In genomic region chrX:254630-255215, GRCh38 we compare ENCODE assay signal across 28 cellular contexts. TPM values are rescaled to one million over a fixed set of nuclear protein-coding genes. Genes with fewer than 3 reads are reported as not detected.
DNase-seq lines count a peak whose midpoint lies in the region; ATAC-seq and TF ChIP-seq lines count a peak whose summit lies in the region.
"Had no signal": no experiment of that assay in that cellular context is flagged by ENCODE, and none has a peak within 500 bp of the region (broad histone marks: within the 10 kb centered on the region; RNA-seq: fewer than 3 reads in every experiment).

No MANE protein-coding gene starts in this region.

- no peak for ATAC-seq in GM19452 (IDR thresholded peaks at IDR 0.05; ENCODE audit: unreplicated experiment)
- no peak for ATAC-seq in HG02571 (IDR thresholded peaks at IDR 0.05; ENCODE audit: unreplicated experiment)
- no peak for ATAC-seq in HG03432 (IDR thresholded peaks at IDR 0.05; ENCODE audit: unreplicated experiment)
- ATAC-seq: activated T-cell treated with anti-CD3 and anti-CD28 coated beads, Interleukin-2, amount 50 U/mL, for 72 hours; gastrocnemius medialis; GM12878; pancreas; stimulated activated naive CD8-positive, alpha-beta T cell treated with anti-CD3 and anti-CD28 coated beads, Interleukin-15, amount 100 ng/mL, for 72 hours had no signal

- 96% methylated on average over 12 of the region's 27 CpGs for WGBS in esophagus muscularis mucosa

- no peak for TF ChIP-seq EP300 in esophagus muscularis mucosa (IDR thresholded peaks at IDR 0.05)

- no peaks in the 10 kb centered on the region for H3K36me3 Mint-ChIP-seq in osteocyte (ENCODE audit: unreplicated experiment)
- H3K36me3 Mint-ChIP-seq: brain had no signal

- H3K4me3 Mint-ChIP-seq in osteocyte (ENCODE audit: unreplicated experiment), result no peak overlapping the region
- H3K4me3 Mint-ChIP-seq: activated naive CD4-positive, alpha-beta T cell treated with anti-CD3 and anti-CD28 coated beads for 36 hours; activated T-cell treated with anti-CD3 and anti-CD28 coated beads, Interleukin-2, amount 50 U/mL, for 72 hours; brain; H9; nephron; stimulated activated naive CD8-positive, alpha-beta T cell treated with anti-CD3 and anti-CD28 coated beads, Interleukin-15, amount 100 ng/mL, for 72 hours; T-helper 2 cell treated with Interferon-gamma antibody and Interleukin-4, amounts not matched to agents 5 μg/mL and 100 μg/mL, for 36 hours had no signal

- intact Hi-C loops in cardiac septum (cut with DNase I), result no loop called here
- intact Hi-C loops in esophagus muscularis mucosa (cut with DNase I), result no loop called here

- H3K4me3 ChIP-seq in right atrium auricular region (no peak overlapping the region), esophagus muscularis mucosa (no peak overlapping the region)
- H3K4me3 ChIP-seq: BLaER1 treated with 17β-estradiol and CSF1 and Interleukin-3, amounts not matched to agents 10 nM and 100 nM; dorsolateral prefrontal cortex; gastrocnemius medialis; GM12878; pancreas; smooth muscle cell had no signal

- H3K4me1 Mint-ChIP-seq in osteocyte (ENCODE audit: unreplicated experiment), result peaks cover under 1% of the 10 kb centered on the region
- H3K4me1 Mint-ChIP-seq: brain had no signal

- H3K27ac ChIP-seq in right atrium auricular region (no peak overlapping the region), esophagus muscularis mucosa (replicated peaks in 1 of 4) (no peak overlapping the region)
- H3K27ac ChIP-seq: BLaER1 treated with 17β-estradiol and CSF1 and Interleukin-3, amounts not matched to agents 10 nM and 100 nM; dorsolateral prefrontal cortex; gastrocnemius medialis; pancreas had no signal

- DNase-seq in right atrium auricular region (ENCODE audit: low spot score) (peak; percentile 58), cardiac septum (ENCODE audit: low spot score) (no peak), esophagus muscularis mucosa (ENCODE audit: extremely low spot score) (peak; percentile 64), osteocyte (ENCODE audit: extremely low spot score, unreplicated experiment) (peak; percentile 84)
- DNase-seq: activated CD4-positive, alpha-beta T cell treated with anti-CD3 and anti-CD28 coated beads for 1 hour; activated naive CD4-positive, alpha-beta T cell treated with anti-CD3 and anti-CD28 coated beads for 36 hours; activated T-cell treated with anti-CD3 and anti-CD28 coated beads, Interleukin-2, amount 50 U/mL, for 72 hours; amniotic stem cell; cerebellar nuclear complex; COR-L47; gastrocnemius medialis; H9; NCI-H2029; NCI-H526; retina; SHP77 treated with DMSO at 0.1 percent for 48 hours; stimulated activated naive CD8-positive, alpha-beta T cell treated with anti-CD3 and anti-CD28 coated beads, Interleukin-15, amount 100 ng/mL, for 72 hours had no signal

- TF ChIP-seq POLR2A in esophagus muscularis mucosa (IDR thresholded peaks at IDR 0.05; ENCODE audit: low read depth), result no peak

- H3K36me3 ChIP-seq in right atrium auricular region, result no peaks in the 10 kb centered on the region
- H3K36me3 ChIP-seq in esophagus muscularis mucosa, result no peaks in the 10 kb centered on the region
- H3K36me3 ChIP-seq: BLaER1 treated with 17β-estradiol and CSF1 and Interleukin-3, amounts not matched to agents 10 nM and 100 nM; gastrocnemius medialis; pancreas had no signal

- no peak overlapping the region for H3K27ac Mint-ChIP-seq in osteocyte (ENCODE audit: unreplicated experiment)
- H3K27ac Mint-ChIP-seq: activated naive CD4-positive, alpha-beta T cell treated with anti-CD3 and anti-CD28 coated beads for 36 hours; activated T-cell treated with anti-CD3 and anti-CD28 coated beads, Interleukin-2, amount 50 U/mL, for 72 hours; H9; nephron; stimulated activated naive CD8-positive, alpha-beta T cell treated with anti-CD3 and anti-CD28 coated beads, Interleukin-15, amount 100 ng/mL, for 72 hours; T-helper 2 cell treated with Interferon-gamma antibody and Interleukin-4, amounts not matched to agents 5 μg/mL and 100 μg/mL, for 36 hours had no signal

- no peaks in the 10 kb centered on the region for H3K9me3 Mint-ChIP-seq in osteocyte (ENCODE audit: unreplicated experiment)
- H3K9me3 Mint-ChIP-seq: activated naive CD4-positive, alpha-beta T cell treated with anti-CD3 and anti-CD28 coated beads for 36 hours had no signal

- TF ChIP-seq CTCF in right atrium auricular region (IDR thresholded peaks at IDR 0.05) (no peak), esophagus muscularis mucosa (IDR thresholded peaks at IDR 0.05) (no peak), osteocyte (IDR thresholded peaks at IDR 0.05) (no peak)

- H3K27me3 Mint-ChIP-seq in osteocyte (ENCODE audit: unreplicated experiment), result no peaks in the 10 kb centered on the region
- H3K27me3 Mint-ChIP-seq: stimulated activated naive CD8-positive, alpha-beta T cell treated with anti-CD3 and anti-CD28 coated beads, Interleukin-15, amount 100 ng/mL, for 72 hours had no signal

- H3K4me1 ChIP-seq in right atrium auricular region (no peaks in the 10 kb centered on the region), esophagus muscularis mucosa (no peaks in the 10 kb centered on the region)
- H3K4me1 ChIP-seq: gastrocnemius medialis, pancreas had no signal

- H3K27me3 ChIP-seq in right atrium auricular region, result no peaks in the 10 kb centered on the region
- peaks cover 0 to 10% (median 0%) of the 10 kb centered on the region in 4 donors for H3K27me3 ChIP-seq in esophagus muscularis mucosa
- H3K27me3 ChIP-seq: BLaER1 treated with 17β-estradiol and CSF1 and Interleukin-3, amounts not matched to agents 10 nM and 100 nM; gastrocnemius medialis; pancreas had no signal

- H3K9me3 ChIP-seq in right atrium auricular region (no peaks in the 10 kb centered on the region), esophagus muscularis mucosa (no peaks in the 10 kb centered on the region)
- H3K9me3 ChIP-seq: gastrocnemius medialis, pancreas had no signal

RNA-seq across cellular contexts. Expression of gene PLCXD1, which starts 26.5 kb away (rescaled TPM):
- 1 to 10 TPM; 2.2 to 3.0 TPM for total RNA-seq in right atrium auricular region
- 3.4 TPM for total RNA-seq in cardiac septum
- 1 to 10 TPM; 2.1 to 8.9 (median 2.4) TPM for total RNA-seq in esophagus muscularis mucosa
- total RNA-seq in osteocyte, result 10.9 and 12.1 TPM in 2 replicates
